1 cellular context compared by ENCODE assay signal in the genomic region with DNA sequence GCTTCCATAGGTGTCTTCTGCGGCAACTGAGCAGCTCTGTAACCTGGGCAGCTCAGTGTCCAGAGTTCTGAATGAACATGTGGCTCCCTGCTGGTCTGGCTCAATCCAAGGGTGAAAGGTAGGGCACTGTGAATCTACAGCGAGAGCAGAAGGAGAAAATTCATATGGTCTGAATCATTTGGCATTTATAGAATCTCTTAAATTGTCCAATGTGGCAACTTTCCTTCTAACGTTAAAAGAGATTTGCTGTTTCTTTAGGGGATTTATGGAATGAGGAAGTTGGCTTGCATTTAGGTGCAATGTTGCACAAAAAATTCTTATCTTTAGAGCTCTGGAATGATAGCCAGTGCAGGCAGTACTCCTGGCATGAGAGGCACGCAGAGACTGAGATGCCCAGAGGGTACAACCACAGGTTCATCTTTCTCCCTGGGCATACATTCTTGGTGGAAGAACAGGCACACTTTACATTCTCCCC.
TF ChIP-seq lines count a peak whose summit lies in the region.

No MANE protein-coding gene starts in this region.

TF ChIP-seq in SK-N-SH, 30 proteins besides CTCF, POLR2A, EP300 and RAD21 (continued from another document):
- peak; percentile 71; the same call in 1 of the 2 replicates for TF ChIP-seq REST (IDR thresholded peaks at IDR 0.05; ENCODE audit: low read depth, low read length)
- peak; percentile 93 for TF ChIP-seq TEAD4 (IDR thresholded peaks at IDR 0.05; ENCODE audit: borderline replicate concordance, insufficient read depth)
- no peak; the same call in 1 of the 2 replicates for TF ChIP-seq GABPA (IDR thresholded peaks at IDR 0.05; ENCODE audit: low read depth)
- TF ChIP-seq FOXJ3 (CRISPR knock-in tag; IDR thresholded peaks at IDR 0.05), result no peak
- TF ChIP-seq RFX5 (IDR thresholded peaks at IDR 0.05; ENCODE audit: low read length), result no peak
- TF ChIP-seq FOSL2 (IDR thresholded peaks at IDR 0.05; ENCODE audit: borderline replicate concordance, low read depth), result peak; percentile 82
- peak; percentile 98 for TF ChIP-seq RXRA (IDR thresholded peaks at IDR 0.05; ENCODE audit: borderline replicate concordance, low read depth)
- TF ChIP-seq ZBTB33 (IDR thresholded peaks at IDR 0.05; ENCODE audit: borderline replicate concordance, low read depth), result 0 out of 2 replicates have a peak, but pooled peaks have one; percentile 13
